In the genomic region with DNA sequence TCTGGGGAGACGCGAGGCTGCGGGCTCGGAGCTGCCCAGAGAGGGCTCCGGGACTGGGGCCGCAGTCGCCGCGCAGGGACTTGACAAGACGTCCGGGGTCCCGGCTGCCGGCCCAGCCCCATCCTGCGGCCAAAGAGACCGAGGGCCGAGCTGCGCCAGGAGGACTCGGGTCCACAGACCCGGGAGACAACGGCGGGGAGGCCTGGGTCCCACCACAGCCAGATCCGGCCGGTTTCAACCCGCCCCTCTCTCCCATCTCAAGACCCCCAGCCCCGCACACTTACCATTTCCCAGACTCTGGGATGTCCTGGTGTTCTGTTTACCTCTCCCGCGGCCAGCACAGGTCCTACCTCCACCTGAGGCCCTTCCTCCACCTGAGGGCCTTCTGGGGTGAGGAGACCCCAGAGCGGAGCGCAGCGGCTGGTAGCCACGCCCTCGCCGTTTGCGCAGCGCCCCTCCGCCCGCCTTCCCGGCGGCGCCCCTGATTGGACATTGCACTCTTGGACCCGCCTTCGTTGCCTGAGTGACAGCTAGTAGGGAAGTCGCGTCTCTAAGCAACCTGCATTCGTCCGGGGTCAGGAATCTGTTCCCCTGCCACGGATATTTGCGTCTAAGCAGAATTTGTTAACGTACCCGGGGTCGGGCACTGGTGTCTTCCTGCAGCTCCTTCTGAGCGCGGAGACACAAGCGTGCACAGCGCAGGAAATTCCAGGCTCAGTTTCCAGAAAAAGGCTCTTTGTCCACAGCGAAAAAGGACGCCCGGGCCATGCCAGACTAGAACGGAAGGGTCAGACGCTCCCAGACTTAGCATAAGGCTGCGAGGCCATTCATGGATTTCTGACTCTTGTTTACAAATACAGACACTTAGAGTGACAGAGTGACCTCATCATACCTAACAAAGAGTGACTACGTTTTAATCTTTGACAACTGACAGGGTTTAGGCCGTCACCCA, we compare ENCODE assay signal across 8 cellular contexts. TPM values are rescaled to one million over a fixed set of nuclear protein-coding genes. Genes with fewer than 3 reads are reported as not detected.
DNase-seq lines count a peak whose midpoint lies in the region; ATAC-seq and TF ChIP-seq lines count a peak whose summit lies in the region.

TSS of gene ZNF709 (minus strand) at position 446 of the 952 bp plus-strand sequence. CDS start at position 287, 159 bp downstream.

- DNase-seq in EL (peak; percentile 87), GM23248 (peak; percentile 91), M059J (ENCODE audit: low read depth) (peak; percentile 83), SK-N-MC (ENCODE audit: low read depth, low spot score) (peak; percentile 58), glomerular visceral epithelial cell (ENCODE audit: extremely low spot score) (peak; percentile 89), occipital lobe (lab: John Stamatoyannopoulos, UW) (peak; percentile 83), suprapubic skin (ENCODE audit: low spot score in 2 of 2) (peak; percentile 92 to 94)
- DNase-seq in activated naive CD4-positive, alpha-beta T cell treated with anti-CD3 and anti-CD28 coated beads, Interleukin-2, amount 50 U/mL, for 72 hours (ENCODE audit: low spot score in 2 of 2), result peak; percentile 89 to 92

- H3K9me2 ChIP-seq in GM23248 (ENCODE audit: insufficient read depth), result no peaks in the 10 kb centered on the region

- H3K27ac Mint-ChIP-seq in activated naive CD4-positive, alpha-beta T cell treated with anti-CD3 and anti-CD28 coated beads, Interleukin-2, amount 50 U/mL, for 72 hours, result peak within 1 kb of the TSS; percentile 78 to 87

- peak; percentile 99 to 100 for ATAC-seq in activated naive CD4-positive, alpha-beta T cell treated with anti-CD3 and anti-CD28 coated beads, Interleukin-2, amount 50 U/mL, for 72 hours

- TF ChIP-seq POLR2A in suprapubic skin (IDR thresholded peaks at IDR 0.05), result no peak

- no peaks in the 10 kb centered on the region for H4K20me1 ChIP-seq in GM23248 (ENCODE audit: insufficient read depth)

- no peak for TF ChIP-seq CTCF in suprapubic skin (IDR thresholded peaks at IDR 0.05)

- no peak for TF ChIP-seq EP300 in suprapubic skin (IDR thresholded peaks at IDR 0.05)

- H3K36me3 Mint-ChIP-seq in activated naive CD4-positive, alpha-beta T cell treated with anti-CD3 and anti-CD28 coated beads, Interleukin-2, amount 50 U/mL, for 72 hours, result peaks cover 0 to 5% of the 10 kb centered on the region in 2 donors

- H3K27ac ChIP-seq in GM23248 (peak within 1 kb of the TSS; percentile 23; the same call in 1 of the 2 replicates), SK-N-MC (no peak within 1 kb of the TSS), suprapubic skin (peak within 1 kb of the TSS; percentile 2)

- H3K9ac ChIP-seq in GM23248 (peak within 1 kb of the TSS; percentile 86), SK-N-MC (ENCODE audit: insufficient read length) (peak within 1 kb of the TSS; percentile 77)

- H3F3A ChIP-seq in GM23248 (ENCODE audit: insufficient read depth), result no peaks in the 10 kb centered on the region

- peak within 1 kb of the TSS; percentile 99 for H2AFZ ChIP-seq in GM23248

- no peaks in the 10 kb centered on the region for H3K9me3 ChIP-seq in GM23248 (ENCODE audit: low read depth)
- no peaks in the 10 kb centered on the region for H3K9me3 ChIP-seq in SK-N-MC (ENCODE audit: low read depth, low read length)
- H3K9me3 ChIP-seq in suprapubic skin, result no peaks in the 10 kb centered on the region

- WGBS in GM23248 (ENCODE audit: low coverage in 1 of 2, low lambda C conversion rate in 2 of 2, missing lambda C conversion rate in 2 of 2), 2 experiments, result 1 to 2% methylated on average over 50 to 61 of the region's 63 CpGs
- 1% methylated on average over 35 of the region's 63 CpGs for WGBS in suprapubic skin

- peaks cover 44% of the 10 kb centered on the region for H3K79me2 ChIP-seq in GM23248 (ENCODE audit: insufficient read depth)

- H3K27me3 ChIP-seq in GM23248 (replicated peaks; ENCODE audit: insufficient read depth) (no peaks in the 10 kb centered on the region), suprapubic skin (no peaks in the 10 kb centered on the region)

- in situ Hi-C loops in GM23248 (cut with MboI), result no loop called here

- H3K4me3 ChIP-seq in GM23248 (peak within 1 kb of the TSS; percentile 96), SK-N-MC (peak within 1 kb of the TSS; percentile 91), suprapubic skin (peak within 1 kb of the TSS; percentile 89)

- H3K4me2 ChIP-seq in GM23248 (ENCODE audit: unreplicated experiment), result peak within 1 kb of the TSS; percentile 94

- H3K4me1 ChIP-seq in GM23248 (ENCODE audit: insufficient read depth), result peaks cover 5% of the 10 kb centered on the region; the same call in 1 of the 2 replicates
- peaks cover 12% of the 10 kb centered on the region for H3K4me1 ChIP-seq in suprapubic skin

- no peaks in the 10 kb centered on the region for H3K9me3 Mint-ChIP-seq in activated naive CD4-positive, alpha-beta T cell treated with anti-CD3 and anti-CD28 coated beads, Interleukin-2, amount 50 U/mL, for 72 hours

- H3K36me3 ChIP-seq in GM23248 (ENCODE audit: low read depth) (no peaks in the 10 kb centered on the region), SK-N-MC (ENCODE audit: insufficient read depth, low read length) (no peaks in the 10 kb centered on the region), suprapubic skin (no peaks in the 10 kb centered on the region)

RNA-seq across cellular contexts. Expression of gene ZNF709, which starts in this region (rescaled TPM):
- 2.7 and 4.2 TPM in 2 replicates for total RNA-seq in GM23248 (2014; rRNA removed; shearing (Covaris generic))
- polyA plus RNA-seq in GM23248 (2016; fragmentation: Nextera tagmentation; extraction: Ambion mirVana), result 1.1 and 1.6 TPM in 2 replicates
- total RNA-seq in M059J (2014; rRNA removed; shearing (Covaris generic)), result 2.1 and 3.2 TPM in 2 replicates
- 1 to 10 TPM; 1.6 to 3.5 TPM for total RNA-seq in activated naive CD4-positive, alpha-beta T cell treated with anti-CD3 and anti-CD28 coated beads, Interleukin-2, amount 50 U/mL, for 72 hours
- total RNA-seq in occipital lobe, result 37.6 TPM
- total RNA-seq in suprapubic skin, result 1 to 10 TPM; 1.1 to 4.1 (median 1.7) TPM
